Comparison of ENCODE assay signal across 9 cellular contexts in the genomic region with DNA sequence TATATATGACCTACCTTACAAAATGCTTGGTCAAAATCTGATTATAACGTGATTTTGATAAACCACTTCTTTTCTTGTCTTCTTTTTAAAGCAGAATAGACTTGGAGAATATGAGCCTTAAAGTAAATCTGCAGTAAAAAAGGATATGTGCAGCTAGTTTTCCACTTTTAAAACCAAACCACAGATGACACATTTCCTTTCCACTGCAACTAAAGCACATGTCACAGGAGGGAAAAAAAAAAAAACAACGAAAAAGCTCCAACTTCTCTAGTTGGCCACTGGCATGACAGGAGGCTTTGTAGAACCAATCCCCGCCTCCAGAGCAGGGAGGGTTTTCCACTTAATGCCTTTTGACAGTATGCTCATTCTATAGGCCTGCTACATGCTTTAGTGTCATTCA. TPM values are rescaled to one million over a fixed set of nuclear protein-coding genes. Genes with fewer than 3 reads are reported as not detected.
A peak's percentile ranks its signal among the peaks of the same experiment; 100 is the strongest.
DNase-seq lines count a peak whose midpoint lies in the region; ATAC-seq and TF ChIP-seq lines count a peak whose summit lies in the region.
"Had no signal": no experiment of that assay in that cellular context is flagged by ENCODE, and none has a peak within 500 bp of the region (broad histone marks: within the 10 kb centered on the region; RNA-seq: fewer than 3 reads in every experiment).

A gene with protein sequence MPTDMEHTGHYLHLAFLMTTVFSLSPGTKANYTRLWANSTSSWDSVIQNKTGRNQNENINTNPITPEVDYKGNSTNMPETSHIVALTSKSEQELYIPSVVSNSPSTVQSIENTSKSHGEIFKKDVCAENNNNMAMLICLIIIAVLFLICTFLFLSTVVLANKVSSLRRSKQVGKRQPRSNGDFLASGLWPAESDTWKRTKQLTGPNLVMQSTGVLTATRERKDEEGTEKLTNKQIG (minus strand): TSS at position 142 of the 400 bp plus-strand sequence. CDS start 2,609 bp downstream, outside the sequence.

- no peak for TF ChIP-seq CTCF in OCI-LY1 (IDR thresholded peaks at IDR 0.05; ENCODE audit: low read length)
- no peak for TF ChIP-seq CTCF in fibroblast of pulmonary artery (IDR thresholded peaks at IDR 0.05; ENCODE audit: low read length, missing control alignments)

- no peaks in the 10 kb centered on the region for H3K79me1 ChIP-seq in neuronal stem cell (ENCODE audit: low read depth, low read length)

- H3K4me1 ChIP-seq in OCI-LY1 (ENCODE audit: insufficient read depth, low read length, severe bottlenecking) = peaks cover 40% of the 10 kb centered on the region
- peaks cover 0 to 4% of the 10 kb centered on the region in 2 donors for H3K4me1 ChIP-seq in neuronal stem cell (ENCODE audit: control insufficient read depth in 2 of 2, insufficient read depth in 1 of 2, low read depth in 1 of 2, low read length in 2 of 2)

- ATAC-seq in GM18505 (IDR thresholded peaks at IDR 0.05; ENCODE audit: unreplicated experiment) = no peak
- no peak for ATAC-seq in GM21717 (IDR thresholded peaks at IDR 0.05; ENCODE audit: unreplicated experiment)

- H2AK5ac ChIP-seq in neuronal stem cell (ENCODE audit: low read depth, low read length) = no peak within 1 kb of the TSS

- peak; percentile 58 for DNase-seq in activated T-cell treated with anti-CD3 and anti-CD28 coated beads for 48 hours (ENCODE audit: low read depth)
- DNase-seq in fibroblast of pulmonary artery (ENCODE audit: low read depth) = peak; percentile 83
- DNase-seq in renal cortical epithelial cell (ENCODE audit: low read depth) = peak; percentile 73
- DNase-seq in NCI-H2196 treated with DMSO at 0.1 percent for 48 hours (lab: John Stamatoyannopoulos, UW; ENCODE audit: unreplicated experiment) = no peak
- no peak for DNase-seq in neuronal stem cell (ENCODE audit: low spot score)

- H3K9me2 ChIP-seq in OCI-LY1 (ENCODE audit: low read depth, low read length) = no peaks in the 10 kb centered on the region

- peaks cover 44% of the 10 kb centered on the region for H3K79me2 ChIP-seq in OCI-LY1 (ENCODE audit: insufficient read depth, low read length)

- no CpG with 5 or more reads among the region's 3 CpGs for WGBS in neuronal stem cell (ENCODE audit: extremely low coverage in 2 of 2, insufficient read length in 2 of 2, insufficient replicate concordance in 1 of 2), 2 donors

- H3K4me2 ChIP-seq in OCI-LY1 (ENCODE audit: low read length) (peak within 1 kb of the TSS; percentile 72), neuronal stem cell (ENCODE audit: insufficient read depth, low read length, poor library complexity, severe bottlenecking) (no peak within 1 kb of the TSS)

- H3K4me3 ChIP-seq in OCI-LY1 (ENCODE audit: low read depth, low read length, poor library complexity, severe bottlenecking) (peak within 1 kb of the TSS; percentile 89), fibroblast of pulmonary artery (replicated peaks; ENCODE audit: low read depth, low read length) (peak within 1 kb of the TSS; percentile 25), neuronal stem cell (ENCODE audit: low read length in 2 of 2) (no peak within 1 kb of the TSS)
- H3K4me3 ChIP-seq: SK-N-MC had no signal

- no peak within 1 kb of the TSS for H4K8ac ChIP-seq in neuronal stem cell (ENCODE audit: low read depth, low read length)

- H2BK15ac ChIP-seq in neuronal stem cell (ENCODE audit: low read length) = no peak within 1 kb of the TSS

- no peaks in the 10 kb centered on the region for H3K9me3 ChIP-seq in OCI-LY1 (ENCODE audit: low read length)
- H3K9me3 ChIP-seq in neuronal stem cell (replicated peaks in 1 of 2; ENCODE audit: control insufficient read depth in 2 of 2, insufficient read depth in 1 of 2, low read depth in 1 of 2, low read length in 2 of 2) = no peaks in the 10 kb centered on the region

- H3K18ac ChIP-seq in neuronal stem cell (ENCODE audit: low read length) = no peak within 1 kb of the TSS

- no peaks in the 10 kb centered on the region for H3K27me3 ChIP-seq in OCI-LY1 (ENCODE audit: insufficient read depth, low read length)
- H3K27me3 ChIP-seq in neuronal stem cell (ENCODE audit: control insufficient read depth in 3 of 3, insufficient read depth in 3 of 3, low read depth in 1 of 3, low read length in 3 of 3) = no peaks in the 10 kb centered on the region

- no peaks in the 10 kb centered on the region for H4K20me1 ChIP-seq in OCI-LY1 (ENCODE audit: insufficient read depth, low read length)

- H2BK5ac ChIP-seq in neuronal stem cell (ENCODE audit: low read length) = no peak within 1 kb of the TSS

- no peak within 1 kb of the TSS for H3K14ac ChIP-seq in neuronal stem cell (ENCODE audit: low read length)

- no peak within 1 kb of the TSS for H3K4ac ChIP-seq in neuronal stem cell (ENCODE audit: low read length)

- H3K36me3 ChIP-seq in OCI-LY1 (ENCODE audit: insufficient read depth, low read length) (peaks cover 32% of the 10 kb centered on the region), neuronal stem cell (replicated peaks in 1 of 2; ENCODE audit: control insufficient read depth in 2 of 2, insufficient read depth in 2 of 2, low read length in 2 of 2) (peaks cover 5 to 22% of the 10 kb centered on the region in 2 donors)

- H2BK120ac ChIP-seq in neuronal stem cell (ENCODE audit: low read depth, low read length) = no peak within 1 kb of the TSS

- H3K27ac ChIP-seq in OCI-LY1 (ENCODE audit: low read depth, low read length, poor library complexity, severe bottlenecking) = peak within 1 kb of the TSS; percentile 98
- H3K27ac ChIP-seq in neuronal stem cell (replicated peaks; ENCODE audit: low read length) = no peak within 1 kb of the TSS
- H3K27ac ChIP-seq: SK-N-MC had no signal

- peak within 1 kb of the TSS; percentile 82 for H3K9ac ChIP-seq in OCI-LY1 (ENCODE audit: low read length)
- no peak within 1 kb of the TSS for H3K9ac ChIP-seq in neuronal stem cell (ENCODE audit: low read depth, low read length, poor library complexity)

- peak; percentile 57 for TF ChIP-seq POLR2A in GM18505 (IDR thresholded peaks at IDR 0.05; ENCODE audit: borderline replicate concordance, extremely low read depth, insufficient read depth, insufficient read length)

- H2AFZ ChIP-seq in OCI-LY1 (ENCODE audit: low read length) (no peak within 1 kb of the TSS), neuronal stem cell (ENCODE audit: low read length) (no peak within 1 kb of the TSS)

- H3K23ac ChIP-seq in neuronal stem cell (ENCODE audit: low read depth, low read length, poor library complexity) = no peak within 1 kb of the TSS

- H4K91ac ChIP-seq in neuronal stem cell (ENCODE audit: low read depth, low read length, poor library complexity) = no peak within 1 kb of the TSS

- H2BK12ac ChIP-seq in neuronal stem cell (ENCODE audit: low read length) = no peak within 1 kb of the TSS

- 0 out of 2 replicates have a peak, but pooled peaks cover 4% of the 10 kb centered on the region for H3F3A ChIP-seq in OCI-LY1 (ENCODE audit: insufficient read depth, low read length)

RNA-seq across cellular contexts. Expression of the gene that starts here (rescaled TPM):
- 0.15 TPM in 1 of 2 replicates, not detected in the other for total RNA-seq in renal cortical epithelial cell
- polyA plus RNA-seq in neuronal stem cell (2013, experiment 1 of 2) = not detected
- polyA plus RNA-seq in neuronal stem cell (2013, experiment 2 of 2) = not detected

Comparison
In these comparisons a context has a peak if more than half of its experiments do, and no peak if none do; other contexts are left out.
1. Peak in DNase-seq in renal cortical epithelial cell; RNA of the gene not detected or under 1 TPM.
2. H3K4me3 ChIP-seq: peak in OCI-LY1 (single experiment) and fibroblast of pulmonary artery (single experiment); none in neuronal stem cell (0 of 2).
3. DNase-seq: peak in activated T-cell treated with anti-CD3 and anti-CD28 coated beads for 48 hours (single experiment) and fibroblast of pulmonary artery (single experiment); none in NCI-H2196 treated with DMSO at 0.1 percent for 48 hours (single experiment) and neuronal stem cell (single experiment).